ENCODE assay signal across 24 cellular contexts in the genomic region with DNA sequence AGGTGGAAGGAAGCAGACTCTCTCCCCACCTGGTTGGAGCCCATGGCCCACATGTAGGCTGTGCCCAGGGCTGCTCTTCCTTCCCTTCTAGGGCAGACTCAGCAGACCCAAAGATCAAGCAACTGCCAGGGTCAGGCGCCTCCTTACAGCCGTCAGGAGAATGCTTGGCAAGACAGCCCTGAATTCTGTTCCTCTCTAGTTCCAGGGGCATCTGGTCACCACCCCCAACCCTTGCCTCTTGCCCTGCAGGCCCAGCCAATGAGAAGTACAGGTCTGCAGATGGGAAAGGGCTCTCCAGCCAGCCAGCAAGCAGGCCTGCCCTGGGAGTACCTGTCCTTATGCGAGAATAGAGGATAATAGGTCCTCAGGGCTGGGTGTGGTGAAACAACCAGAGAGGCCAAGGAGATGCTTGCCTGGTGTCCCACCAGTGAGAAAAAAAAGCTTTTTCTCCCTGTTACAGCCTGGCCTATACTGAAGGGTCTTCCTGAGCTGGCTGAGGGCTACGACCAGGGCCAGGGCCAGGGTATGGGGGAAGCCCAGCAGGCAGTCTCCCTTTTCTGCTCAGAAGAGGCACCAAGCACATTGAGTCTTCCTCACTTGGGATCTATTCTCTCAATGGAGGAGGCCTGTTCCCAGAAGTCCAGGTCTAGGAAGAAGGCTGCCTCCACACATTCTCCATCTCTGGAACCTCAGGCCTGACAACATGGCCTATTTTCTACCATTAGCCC. TPM values are rescaled to one million over a fixed set of nuclear protein-coding genes. Genes with fewer than 3 reads are reported as not detected.
DNase-seq lines count a peak whose midpoint lies in the region; ATAC-seq and TF ChIP-seq lines count a peak whose summit lies in the region.
"Had no signal": no experiment of that assay in that cellular context is flagged by ENCODE, and none has a peak within 500 bp of the region (broad histone marks: within the 10 kb centered on the region; RNA-seq: fewer than 3 reads in every experiment).

No MANE protein-coding gene starts in this region.

- peaks cover 1% of the 10 kb centered on the region; the same call in 1 of the 2 replicates for H3K36me3 ChIP-seq in IMR-90 (ENCODE audit: control insufficient read depth, insufficient read depth, low read length)
- H3K36me3 ChIP-seq in mesenchymal stem cell (ENCODE audit: control insufficient read depth in 1 of 2, insufficient read depth in 2 of 2, low read depth in 1 of 2, low read length in 2 of 2), result peaks cover 9 to 23% of the 10 kb centered on the region in 2 experiments
- no peaks in the 10 kb centered on the region for H3K36me3 ChIP-seq in spleen

- H3K4me3 ChIP-seq in IMR-90 (ENCODE audit: insufficient read depth, low read depth, low read length) (no peak overlapping the region), mesenchymal stem cell (ENCODE audit: insufficient read depth in 1 of 2, low read depth in 1 of 2, low read length in 2 of 2) (no peak overlapping the region), spleen (no peak overlapping the region)
- H3K4me3 ChIP-seq: BLaER1 treated with 17β-estradiol and CSF1 and Interleukin-3, amounts not matched to agents 10 nM and 100 nM; psoas muscle; SK-N-MC had no signal

- H3K9me3 ChIP-seq in IMR-90 (ENCODE audit: control insufficient read depth, insufficient read depth, low read length) (no peaks in the 10 kb centered on the region), mesenchymal stem cell (ENCODE audit: control insufficient read depth, low read length) (no peaks in the 10 kb centered on the region), spleen (no peaks in the 10 kb centered on the region)
- H3K9me3 ChIP-seq: psoas muscle had no signal

- no peak overlapping the region for H3K9ac ChIP-seq in IMR-90 (ENCODE audit: low read depth, low read length)
- H3K9ac ChIP-seq in mesenchymal stem cell (ENCODE audit: low read length), result no peak overlapping the region

- peaks cover 20% of the 10 kb centered on the region for H3K4me1 ChIP-seq in IMR-90 (ENCODE audit: control insufficient read depth, insufficient read depth, low read length)
- H3K4me1 ChIP-seq in mesenchymal stem cell (ENCODE audit: control insufficient read depth, insufficient read depth, low read depth, low read length), result peaks cover 5% of the 10 kb centered on the region
- H3K4me1 ChIP-seq in spleen, result peaks cover 0 to 17% (median 8%) of the 10 kb centered on the region in 6 donors

- no peak overlapping the region for H3K4me3 Mint-ChIP-seq in WTC11
- H3K4me3 Mint-ChIP-seq: activated naive CD8-positive, alpha-beta T cell treated with anti-CD3 and anti-CD28 coated beads for 36 hours; dendritic cell treated with granulocyte-macrophage colony-stimulating factor and Interleukin-4, amounts not matched to agents 40 ng/mL and 50 ng/mL, for 4 days had no signal

- H2BK12ac ChIP-seq in mesenchymal stem cell (ENCODE audit: low read length in 2 of 2), result peak overlapping the region in 1 of 2 experiments; percentile 82

- peaks cover 3% of the 10 kb centered on the region; the same call in 1 of the 2 replicates for H3K27me3 Mint-ChIP-seq in WTC11 (ENCODE audit: low read depth)
- H3K27me3 Mint-ChIP-seq: activated naive CD8-positive, alpha-beta T cell treated with anti-CD3 and anti-CD28 coated beads for 36 hours had no signal

- POLR2A ChIA-PET in IMR-90 (lab: Charles Lee; ENCODE audit: unreplicated experiment), result no interaction called here
- POLR2A ChIA-PET in WTC11 (lab: Charles Lee), result no interaction called here

- H2AFZ ChIP-seq in IMR-90 (replicated peaks; ENCODE audit: low read length, poor library complexity) (no peak overlapping the region), mesenchymal stem cell (ENCODE audit: low read depth, low read length) (no peak overlapping the region)

- H3K27ac ChIP-seq in IMR-90 (ENCODE audit: insufficient read depth, low read length) (no peak overlapping the region), mesenchymal stem cell (ENCODE audit: low read length, poor library complexity, severe bottlenecking) (no peak overlapping the region), spleen (no peak overlapping the region)
- H3K27ac ChIP-seq: BLaER1 treated with 17β-estradiol and CSF1 and Interleukin-3, amounts not matched to agents 10 nM and 100 nM; psoas muscle; RWPE1; SK-N-MC had no signal

- peaks cover 54 to 91% of the 10 kb centered on the region in 2 experiments for H3K79me1 ChIP-seq in IMR-90 (ENCODE audit: low read depth in 1 of 2, low read length in 2 of 2)
- H3K79me1 ChIP-seq in mesenchymal stem cell (replicated peaks; ENCODE audit: low read length, poor library complexity, severe bottlenecking), result peaks cover 50% of the 10 kb centered on the region

- dilution Hi-C loops in IMR-90 (cut with HindIII; ENCODE audit: low sequenced_read_pairs, unreplicated experiment), result no loop called here

- no peak overlapping the region; the same call in 1 of the 2 replicates for H4K5ac ChIP-seq in IMR-90 (ENCODE audit: low read depth, low read length)

- ATAC-seq in IMR-90 (ENCODE audit: low read depth) (no peak), WTC11 (peak; percentile 30)

- H4K20me1 ChIP-seq in IMR-90 (ENCODE audit: insufficient read depth, low read length), result peaks cover 22% of the 10 kb centered on the region; the same call in 1 of the 2 replicates

- DNase-seq in IMR-90 (no peak), WTC11 (ENCODE audit: low spot score) (peak; percentile 5), mesenchymal stem cell (no peak), spleen (peak; percentile 55), epidermal melanocyte (ENCODE audit: insufficient read length, low spot score) (no peak), NCI-H526 (lab: John Stamatoyannopoulos, UW) (no peak), NCI-H345 (lab: John Stamatoyannopoulos, UW) (no peak)
- DNase-seq: activated CD4-positive, alpha-beta T cell treated with anti-CD3 and anti-CD28 coated beads for 4 hours; activated effector memory CD4-positive, alpha-beta T cell treated with anti-CD3 and anti-CD28 coated beads, Interleukin-2, amount 50 U/mL, for 16 hours; activated naive CD8-positive, alpha-beta T cell treated with anti-CD3 and anti-CD28 coated beads for 36 hours; activated T-cell treated with anti-CD3 and anti-CD28 coated beads for 4 hours; aorta; GOT3; kidney; NCI-H187 treated with DMSO at 0.1 percent for 48 hours; NCI-H774; psoas muscle; stimulated activated CD8-positive, alpha-beta memory T cell treated with anti-CD3 and anti-CD28 coated beads, Interleukin-4, amount 100 ng/mL, for 48 hours; T-helper 2 cell; trophoblast cell had no signal

- H2BK15ac ChIP-seq in IMR-90 (ENCODE audit: low read depth, low read length) (peak overlapping the region; percentile 6; the same call in 1 of the 3 replicates), mesenchymal stem cell (ENCODE audit: low read depth, poor library complexity, severe bottlenecking) (peak overlapping the region; percentile 63)

- H3K4me1 Mint-ChIP-seq in WTC11, result peaks cover 7% of the 10 kb centered on the region

- TF ChIP-seq CTCF in IMR-90 (conservative IDR thresholded peaks at IDR 0.05; ENCODE audit: low read depth, low read length), result no peak
- no peak for TF ChIP-seq CTCF in WTC11 (IDR thresholded peaks at IDR 0.05)
- TF ChIP-seq CTCF in spleen (IDR thresholded peaks at IDR 0.05 in 8 of 11, conservative IDR thresholded peaks at IDR 0.05 in 3 of 11), result no peak

- 86% methylated on average over 2 of the region's 4 CpGs; no CpG with 5 or more reads in 1 of the 2 experiments for WGBS in IMR-90 (ENCODE audit: extremely low coverage in 2 of 2, insufficient read length in 1 of 2), 2 experiments
- WGBS in mesenchymal stem cell, result 96% methylated on average over 4 of the region's 4 CpGs
- WGBS in spleen, 5 donors, result 74 to 86% (median 76%) methylated on average over 4 of the region's 4 CpGs

- in situ Hi-C loops in IMR-90 (cut with MboI; ENCODE audit: low sequenced_read_pairs), result no loop called here

- H3K9me1 ChIP-seq in IMR-90 (ENCODE audit: insufficient read depth, low read length), result peaks cover 37% of the 10 kb centered on the region

- TF ChIP-seq POLR2A in IMR-90 (IDR thresholded peaks at IDR 0.05; ENCODE audit: low read depth, low read length) (no peak), spleen (IDR thresholded peaks at IDR 0.05) (no peak)

- no peak for TF ChIP-seq RAD21 in IMR-90 (IDR thresholded peaks at IDR 0.05; ENCODE audit: low read length)

- CTCF ChIA-PET in IMR-90 (lab: Yijun Ruan, JAX) (no interaction called here), WTC11 (lab: Charles Lee) (interaction anchor here (0.8 to 1.2 kb wide), 4 partner anchors 10 to 225 kb away, joined by 3 to 4 read pairs (median 3); no protein-coding TSS in a partner anchor)

- H2BK20ac ChIP-seq in IMR-90 (ENCODE audit: low read depth, low read length), result peak overlapping the region; percentile 87; the same call in 1 of the 2 replicates

- intact Hi-C loops in IMR-90 (cut with micrococcal nuclease) (no loop called here), spleen (cut with DNase I; ENCODE audit: low total_unique reads) (no loop called here)

- H3K4ac ChIP-seq in IMR-90 (ENCODE audit: low read depth, low read length), result peak overlapping the region; percentile 85
- H3K4ac ChIP-seq in mesenchymal stem cell (ENCODE audit: low read depth in 1 of 2, low read length in 2 of 2), result peak overlapping the region in 1 of 2 experiments; percentile 22

- H2BK5ac ChIP-seq in IMR-90 (ENCODE audit: low read depth, low read length, poor library complexity, severe bottlenecking) (no peak overlapping the region), mesenchymal stem cell (ENCODE audit: low read depth, low read length, poor library complexity, severe bottlenecking) (no peak overlapping the region)

- H3K27ac Mint-ChIP-seq in WTC11, result no peak overlapping the region
- H3K27ac Mint-ChIP-seq: activated naive CD8-positive, alpha-beta T cell treated with anti-CD3 and anti-CD28 coated beads for 36 hours; dendritic cell treated with granulocyte-macrophage colony-stimulating factor and Interleukin-4, amounts not matched to agents 40 ng/mL and 50 ng/mL, for 4 days had no signal

- H2AK9ac ChIP-seq in IMR-90 (replicated peaks; ENCODE audit: low read depth, low read length, poor library complexity), result peak overlapping the region; percentile 11

- H4K8ac ChIP-seq in IMR-90 (ENCODE audit: low read depth in 2 of 2, low read length in 2 of 2) (peak overlapping the region; percentile 24 to 27; a peak in 2 of 4 replicates), mesenchymal stem cell (ENCODE audit: low read length) (peak overlapping the region; percentile 27)

- BruUV-seq in IMR-90 (replicated peaks; lab: Mats Ljungman, UMichigan), result no TSS peak

- H2AK5ac ChIP-seq in IMR-90 (ENCODE audit: low read depth, low read length) (peak overlapping the region; percentile 88), mesenchymal stem cell (ENCODE audit: low read length, severe bottlenecking) (no peak overlapping the region)

- H3K56ac ChIP-seq in IMR-90 (ENCODE audit: extremely low read depth, insufficient read depth, low read length), result no peak overlapping the region

- H3K4me2 ChIP-seq in IMR-90 (ENCODE audit: low read depth, low read length) (no peak overlapping the region), mesenchymal stem cell (ENCODE audit: low read length, poor library complexity, severe bottlenecking) (no peak overlapping the region)

- H3K27me3 ChIP-seq in IMR-90 (ENCODE audit: control insufficient read depth, insufficient read depth, low read length), result no peaks in the 10 kb centered on the region
- no peaks in the 10 kb centered on the region for H3K27me3 ChIP-seq in mesenchymal stem cell (ENCODE audit: control insufficient read depth in 1 of 2, insufficient read depth in 1 of 2, low read length in 2 of 2)
- no peaks in the 10 kb centered on the region for H3K27me3 ChIP-seq in spleen (replicated peaks in 1 of 7)
- H3K27me3 ChIP-seq: BLaER1 treated with 17β-estradiol and CSF1 and Interleukin-3, amounts not matched to agents 10 nM and 100 nM had no signal

- no peaks in the 10 kb centered on the region for H3K36me3 Mint-ChIP-seq in WTC11
- H3K36me3 Mint-ChIP-seq: activated naive CD8-positive, alpha-beta T cell treated with anti-CD3 and anti-CD28 coated beads for 36 hours had no signal

- H2BK120ac ChIP-seq in IMR-90 (ENCODE audit: low read depth, low read length) (peak overlapping the region; percentile 63), mesenchymal stem cell (ENCODE audit: low read depth, low read length) (no peak overlapping the region)

- peaks cover 4% of the 10 kb centered on the region; the same call in 1 of the 2 replicates for H3K9me3 Mint-ChIP-seq in WTC11
- H3K9me3 Mint-ChIP-seq: activated naive CD8-positive, alpha-beta T cell treated with anti-CD3 and anti-CD28 coated beads for 36 hours; dendritic cell treated with granulocyte-macrophage colony-stimulating factor and Interleukin-4, amounts not matched to agents 40 ng/mL and 50 ng/mL, for 4 days had no signal

- H3K23ac ChIP-seq in IMR-90 (ENCODE audit: low read depth, low read length) (0 out of 2 replicates have a peak overlapping the region, but pooled peaks have one; percentile 88), mesenchymal stem cell (ENCODE audit: low read length in 2 of 2) (no peak overlapping the region)

- H3K18ac ChIP-seq in IMR-90 (ENCODE audit: low read depth, low read length) (no peak overlapping the region; the same call in 1 of the 2 replicates), mesenchymal stem cell (ENCODE audit: low read depth in 1 of 2, low read length in 2 of 2) (peak overlapping the region; percentile 6 to 82)

- H4K91ac ChIP-seq in IMR-90 (ENCODE audit: insufficient read depth, low read depth, low read length) (peak overlapping the region; percentile 79), mesenchymal stem cell (ENCODE audit: low read length) (no peak overlapping the region)

- H3K14ac ChIP-seq in IMR-90 (replicated peaks; ENCODE audit: low read depth, low read length) (no peak overlapping the region; the same call in none of the 2 replicates), mesenchymal stem cell (ENCODE audit: low read length in 2 of 2) (no peak overlapping the region)

RNA-seq across cellular contexts. Expression of a gene that starts 31.4 kb away (rescaled TPM):
- total RNA-seq in IMR-90 (2012; rRNA removed), result 14.0 and 14.4 TPM in 2 replicates
- 23.1 and 23.6 TPM in 2 replicates for polyA plus RNA-seq in IMR-90 (2012; rRNA removed)
- 11.8 and 15.2 TPM in 2 replicates for polyA plus RNA-seq in IMR-90 (2012; cell fraction: cytosol; rRNA removed)
- 31.9 and 47.5 TPM in 2 replicates for polyA plus RNA-seq in IMR-90 (2012; cell fraction: nucleus; rRNA removed; ENCODE audit: low replicate concordance)
- total RNA-seq in WTC11 (2021), result 41.0 to 51.0 TPM (median 46.2 TPM) in 3 replicates
- 51.4 TPM for polyA plus RNA-seq in mesenchymal stem cell (2013, experiment 1 of 2)
- polyA plus RNA-seq in mesenchymal stem cell (2013, experiment 2 of 2), result 45.4 TPM
- 10 to 100 TPM; 15.7 to 37.2 (median 27.4) TPM for total RNA-seq in spleen
- polyA plus RNA-seq in spleen, result 1 to 10 TPM; 1.1 to 3.5 (median 1.2) TPM

Comparison
In these comparisons a context has a peak if more than half of its experiments do, and no peak if none do; other contexts are left out.
1. DNase-seq: peak in WTC11 (single experiment) and spleen (single experiment); none in IMR-90 (single experiment), mesenchymal stem cell (single experiment), epidermal melanocyte (single experiment), NCI-H526 (0 of 2) and NCI-H345 (single experiment).